Comparison of ENCODE assay signal across 1 cellular context in the genomic region with DNA sequence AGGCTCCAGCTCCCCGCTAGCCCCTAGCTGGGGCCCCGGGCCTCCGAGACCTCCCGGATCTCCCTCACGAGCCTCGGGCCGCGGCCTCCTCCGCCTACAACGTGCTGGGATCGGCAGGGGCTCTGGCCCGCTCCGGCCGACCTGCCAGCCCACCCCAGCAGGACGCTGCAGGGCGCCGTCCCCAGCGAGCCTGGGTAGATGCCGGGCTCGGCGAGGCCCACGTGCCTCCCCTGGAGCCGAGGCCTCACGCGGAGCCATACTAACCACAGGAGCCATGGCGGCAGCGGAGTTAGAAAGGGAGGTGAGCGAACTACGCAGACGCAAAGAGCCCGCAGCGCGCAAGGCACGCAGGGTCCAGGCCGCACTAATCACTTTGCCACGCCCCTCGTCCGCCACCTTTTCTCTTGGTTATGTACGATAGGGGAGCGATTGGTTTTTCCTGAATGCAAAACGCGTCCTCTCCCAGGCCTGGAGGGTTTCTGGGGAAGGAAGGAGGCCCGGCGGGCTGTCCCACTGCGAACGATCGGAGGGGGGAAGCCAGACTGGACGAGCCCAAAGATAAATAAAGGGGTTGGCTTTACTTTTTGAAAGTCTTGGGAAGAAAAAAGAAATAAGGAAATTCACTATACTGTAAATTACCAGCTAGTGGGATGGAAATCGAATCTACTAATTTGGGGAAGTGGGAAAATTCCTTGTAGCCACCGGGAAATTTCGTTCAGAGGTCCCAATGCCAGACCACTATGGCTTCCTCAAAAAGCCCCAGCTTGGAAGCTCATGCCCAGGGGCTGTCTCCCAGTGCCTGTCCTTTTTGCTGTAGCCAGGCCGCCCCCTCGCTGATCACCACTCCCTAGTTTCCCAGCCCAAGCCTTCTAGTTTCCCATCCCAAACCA.
TF ChIP-seq lines count a peak whose summit lies in the region.

Gene RPL22, minus strand, starts transcription at position 298 of the 890 bp plus-strand sequence. Its CDS starts 22 bp downstream, at position 276.

TF ChIP-seq in WTC11, 78 proteins besides CTCF, POLR2A, EP300 and RAD21 (continued from another document):
- TF ChIP-seq, protein P1, sequence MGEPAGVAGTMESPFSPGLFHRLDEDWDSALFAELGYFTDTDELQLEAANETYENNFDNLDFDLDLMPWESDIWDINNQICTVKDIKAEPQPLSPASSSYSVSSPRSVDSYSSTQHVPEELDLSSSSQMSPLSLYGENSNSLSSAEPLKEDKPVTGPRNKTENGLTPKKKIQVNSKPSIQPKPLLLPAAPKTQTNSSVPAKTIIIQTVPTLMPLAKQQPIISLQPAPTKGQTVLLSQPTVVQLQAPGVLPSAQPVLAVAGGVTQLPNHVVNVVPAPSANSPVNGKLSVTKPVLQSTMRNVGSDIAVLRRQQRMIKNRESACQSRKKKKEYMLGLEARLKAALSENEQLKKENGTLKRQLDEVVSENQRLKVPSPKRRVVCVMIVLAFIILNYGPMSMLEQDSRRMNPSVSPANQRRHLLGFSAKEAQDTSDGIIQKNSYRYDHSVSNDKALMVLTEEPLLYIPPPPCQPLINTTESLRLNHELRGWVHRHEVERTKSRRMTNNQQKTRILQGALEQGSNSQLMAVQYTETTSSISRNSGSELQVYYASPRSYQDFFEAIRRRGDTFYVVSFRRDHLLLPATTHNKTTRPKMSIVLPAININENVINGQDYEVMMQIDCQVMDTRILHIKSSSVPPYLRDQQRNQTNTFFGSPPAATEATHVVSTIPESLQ (CRISPR knock-in tag; IDR thresholded peaks at IDR 0.05), result no peak
- TF ChIP-seq MYBL2 (CRISPR knock-in tag; IDR thresholded peaks at IDR 0.05) (peak; percentile 84; the same call in 1 of the 2 replicates), RORB (CRISPR knock-in tag; IDR thresholded peaks at IDR 0.05) (no peak), MXD4 (CRISPR knock-in tag; IDR thresholded peaks at IDR 0.05; ENCODE audit: borderline replicate concordance) (no peak), RELA (CRISPR knock-in tag; IDR thresholded peaks at IDR 0.05; ENCODE audit: borderline replicate concordance) (peak; percentile 81; the same call in 1 of the 2 replicates), GTF2I (CRISPR knock-in tag; conservative IDR thresholded peaks at IDR 0.05) (no peak), TEAD1 (CRISPR knock-in tag; IDR thresholded peaks at IDR 0.05) (peak; percentile 92), NFE2L1 (CRISPR knock-in tag; IDR thresholded peaks at IDR 0.05) (peak; percentile 84; the same call in 1 of the 2 replicates), CREM (CRISPR knock-in tag; IDR thresholded peaks at IDR 0.05) (peak; percentile 61; the same call in 1 of the 2 replicates)
- TF ChIP-seq, protein P2, sequence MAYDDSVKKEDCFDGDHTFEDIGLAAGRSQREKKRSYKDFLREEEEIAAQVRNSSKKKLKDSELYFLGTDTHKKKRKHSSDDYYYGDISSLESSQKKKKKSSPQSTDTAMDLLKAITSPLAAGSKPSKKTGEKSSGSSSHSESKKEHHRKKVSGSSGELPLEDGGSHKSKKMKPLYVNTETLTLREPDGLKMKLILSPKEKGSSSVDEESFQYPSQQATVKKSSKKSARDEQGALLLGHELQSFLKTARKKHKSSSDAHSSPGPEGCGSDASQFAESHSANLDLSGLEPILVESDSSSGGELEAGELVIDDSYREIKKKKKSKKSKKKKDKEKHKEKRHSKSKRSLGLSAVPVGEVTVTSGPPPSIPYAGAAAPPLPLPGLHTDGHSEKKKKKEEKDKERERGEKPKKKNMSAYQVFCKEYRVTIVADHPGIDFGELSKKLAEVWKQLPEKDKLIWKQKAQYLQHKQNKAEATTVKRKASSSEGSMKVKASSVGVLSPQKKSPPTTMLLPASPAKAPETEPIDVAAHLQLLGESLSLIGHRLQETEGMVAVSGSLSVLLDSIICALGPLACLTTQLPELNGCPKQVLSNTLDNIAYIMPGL (CRISPR knock-in tag; IDR thresholded peaks at IDR 0.05), result peak; percentile 88
